Comparison of ENCODE assay signal across 6 cellular contexts in the genomic region with DNA sequence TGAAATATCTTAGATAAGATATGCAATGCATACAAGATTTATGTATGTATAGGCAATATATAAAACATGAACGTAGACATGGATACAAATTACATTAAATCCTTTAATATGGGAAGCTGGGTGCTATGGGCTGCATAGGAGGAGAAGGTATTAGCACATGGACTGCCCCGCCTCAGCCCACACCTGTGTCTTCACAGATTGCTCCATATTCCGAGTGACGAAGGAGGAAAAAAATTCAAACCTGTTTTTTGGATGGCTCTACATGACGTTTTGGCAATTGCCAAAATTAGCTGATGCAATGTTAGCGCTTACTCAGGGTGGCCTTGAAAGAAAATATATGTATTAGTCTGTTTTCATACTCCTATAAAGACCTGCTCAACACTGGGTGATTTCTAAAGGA.
"Had no signal": no experiment of that assay in that cellular context is flagged by ENCODE, and none has a peak within 500 bp of the region (broad histone marks: within the 10 kb centered on the region; RNA-seq: fewer than 3 reads in every experiment).

No MANE protein-coding gene starts in this region.

- DNase-seq: H9, HCEC 1CT had no signal

- H2AFZ ChIP-seq: GM23338 had no signal

- H3K4me3 Mint-ChIP-seq: GM23338, H9, IgD-negative memory B cell had no signal

- H3K4me2 ChIP-seq: GM23338 had no signal

- H3K27ac ChIP-seq: HL-60 had no signal

- ATAC-seq: GM23338, HepG2 had no signal

- H3K9me3 Mint-ChIP-seq: GM23338 had no signal

- H3K27ac Mint-ChIP-seq: GM23338, IgD-negative memory B cell had no signal

- H3K4me3 ChIP-seq: GM23338 had no signal

- H3K36me3 Mint-ChIP-seq: IgD-negative memory B cell had no signal

- H3K4me1 Mint-ChIP-seq: IgD-negative memory B cell had no signal
